In the genomic region with DNA sequence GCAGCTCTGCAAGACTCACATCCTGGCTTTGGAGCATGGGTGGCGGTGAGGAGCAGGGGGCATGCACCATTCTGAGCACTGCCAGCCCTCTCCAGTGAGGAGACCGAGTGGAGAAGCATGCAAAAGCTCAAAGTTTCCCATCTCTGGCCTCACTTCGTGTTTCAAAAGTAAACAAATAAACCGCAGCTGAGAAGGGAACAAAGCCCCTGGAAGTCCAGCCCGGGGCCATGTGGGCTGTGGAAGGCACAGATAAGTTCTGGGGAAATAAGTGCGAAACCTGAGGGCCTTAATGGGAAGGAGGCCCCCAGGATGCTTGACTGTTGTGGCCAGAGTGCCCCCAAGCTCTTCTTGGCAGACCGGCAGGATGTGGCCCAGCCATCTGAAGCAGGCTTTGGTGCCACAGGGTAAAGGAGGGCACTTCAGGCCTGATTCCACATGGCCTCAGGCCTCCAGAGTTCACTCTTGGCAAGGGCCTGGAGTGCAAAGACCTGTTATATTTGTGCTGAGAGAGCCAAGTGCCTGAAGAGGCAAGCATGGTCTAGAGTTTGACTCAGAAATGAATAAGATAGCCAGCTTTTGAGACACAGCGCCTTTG, we compare ENCODE assay signal across 8 cellular contexts. TPM values are rescaled to one million over a fixed set of nuclear protein-coding genes. Genes with fewer than 3 reads are reported as not detected.
DNase-seq lines count a peak whose midpoint lies in the region; ATAC-seq and TF ChIP-seq lines count a peak whose summit lies in the region.
"Had no signal": no experiment of that assay in that cellular context is flagged by ENCODE, and none has a peak within 500 bp of the region (broad histone marks: within the 10 kb centered on the region; RNA-seq: fewer than 3 reads in every experiment).

No MANE protein-coding gene starts in this region.

- no peak overlapping the region for H2AK5ac ChIP-seq in mesendoderm (ENCODE audit: low read length)

- no peaks in the 10 kb centered on the region for H3K79me2 ChIP-seq in mesendoderm (ENCODE audit: control insufficient read depth, insufficient read depth, low read length)

- peak overlapping the region; percentile 42 for H3K27ac Mint-ChIP-seq in endothelial cell (ENCODE audit: unreplicated experiment)

- H3K4me2 ChIP-seq in mesendoderm (ENCODE audit: low read length) = no peak overlapping the region

- TF ChIP-seq POLR2A in upper lobe of left lung (IDR thresholded peaks at IDR 0.05) (no peak), erythroblast (IDR thresholded peaks at IDR 0.05; ENCODE audit: low read length) (no peak)

- no peak overlapping the region for H3K4me3 ChIP-seq in mesendoderm (ENCODE audit: low read length)
- peak overlapping the region in 3 of 4 donors; percentile 23 to 44 (median 38) for H3K4me3 ChIP-seq in upper lobe of left lung

- H3K36me3 ChIP-seq in mesendoderm (ENCODE audit: control insufficient read depth, insufficient read depth, low read length) (no peaks in the 10 kb centered on the region), upper lobe of left lung (no peaks in the 10 kb centered on the region)
- H3K36me3 ChIP-seq: adrenal gland had no signal

- no peak overlapping the region for H3K18ac ChIP-seq in mesendoderm (ENCODE audit: low read length)

- no peaks in the 10 kb centered on the region for H3K9me3 ChIP-seq in upper lobe of left lung
- H3K9me3 ChIP-seq: adrenal gland had no signal

- H3K56ac ChIP-seq in mesendoderm (ENCODE audit: low read length) = peak overlapping the region; percentile 38

- TF ChIP-seq CTCF in endothelial cell (IDR thresholded peaks at IDR 0.05; ENCODE audit: unreplicated experiment) (no peak), upper lobe of left lung (IDR thresholded peaks at IDR 0.05) (no peak)

- no peak overlapping the region for H3K9ac ChIP-seq in mesendoderm (ENCODE audit: low read length)

- H2BK120ac ChIP-seq in mesendoderm (ENCODE audit: low read depth, low read length) = no peak overlapping the region

- H4K8ac ChIP-seq in mesendoderm (ENCODE audit: low read depth, low read length) = no peak overlapping the region

- H4K5ac ChIP-seq in mesendoderm (ENCODE audit: low read length) = no peak overlapping the region

- no peaks in the 10 kb centered on the region for H3K9me3 Mint-ChIP-seq in endothelial cell (ENCODE audit: unreplicated experiment)

- H3K27me3 ChIP-seq in mesendoderm (ENCODE audit: insufficient read depth, low read length, poor library complexity) (peaks cover 5% of the 10 kb centered on the region), upper lobe of left lung (peaks cover 0 to 17% (median 7%) of the 10 kb centered on the region in 4 donors)

- no peak overlapping the region for H2BK15ac ChIP-seq in mesendoderm (replicated peaks; ENCODE audit: low read depth)

- H3K4me3 Mint-ChIP-seq in endothelial cell (ENCODE audit: unreplicated experiment) = no peak overlapping the region

- DNase-seq in RPMI7951 (ENCODE audit: low read depth) (peak; percentile 95), endothelial cell (ENCODE audit: low spot score) (no peak), mesendoderm (peak; percentile 25), upper lobe of left lung (peak in 1 of 2 donors; percentile 65), erythroblast (lab: John Stamatoyannopoulos, UW) (no peak), SIG-M5 treated with dmso at 0.1 percent for 504 hours (lab: John Stamatoyannopoulos, UW; ENCODE audit: unreplicated experiment) (no peak), NCI-H128 (lab: John Stamatoyannopoulos, UW; ENCODE audit: unreplicated experiment) (no peak)

- peaks cover 17% of the 10 kb centered on the region for H3K27me3 Mint-ChIP-seq in endothelial cell (ENCODE audit: unreplicated experiment)

- H3K4me1 ChIP-seq in mesendoderm (ENCODE audit: control insufficient read depth, low read depth, low read length) = no peaks in the 10 kb centered on the region
- peaks cover 9 to 26% (median 21%) of the 10 kb centered on the region in 4 donors for H3K4me1 ChIP-seq in upper lobe of left lung

- H3K23ac ChIP-seq in mesendoderm (ENCODE audit: low read length) = no peak overlapping the region

- H3K27ac ChIP-seq in mesendoderm (ENCODE audit: low read depth, low read length) (no peak overlapping the region), upper lobe of left lung (no peak overlapping the region)

- no peak overlapping the region for H2BK5ac ChIP-seq in mesendoderm (ENCODE audit: low read length)

- no peaks in the 10 kb centered on the region for H3K79me1 ChIP-seq in mesendoderm (ENCODE audit: low read length)

- peak in 1 of 2 donors; percentile 50 for ATAC-seq in upper lobe of left lung (ENCODE audit: low FRiP score in 2 of 2)

- WGBS in mesendoderm (ENCODE audit: extremely low coverage, insufficient coverage, low lambda C conversion rate) = no CpG with 5 or more reads among the region's 8 CpGs
- 40 to 58% methylated on average over 8 of the region's 8 CpGs for WGBS in upper lobe of left lung, 2 donors

- no peak for TF ChIP-seq EP300 in upper lobe of left lung (IDR thresholded peaks at IDR 0.05)

- H3K4me1 Mint-ChIP-seq in endothelial cell (ENCODE audit: unreplicated experiment) = peaks cover 19% of the 10 kb centered on the region

- no peak overlapping the region for H3K4ac ChIP-seq in mesendoderm (ENCODE audit: low read depth, low read length)

- peaks cover 4% of the 10 kb centered on the region for H3K36me3 Mint-ChIP-seq in endothelial cell (ENCODE audit: low read depth, unreplicated experiment)

RNA-seq across cellular contexts. Expression of a gene that starts 1.2 kb away (rescaled TPM):
- total RNA-seq in RPMI7951 (2014; rRNA removed; shearing (Covaris generic)) = 18.0 and 21.0 TPM in 2 replicates
- total RNA-seq in endothelial cell (ENCODE audit: unreplicated experiment) = 0.77 TPM
- polyA plus RNA-seq in mesendoderm (2013, experiment 1 of 2) = 0.27 TPM
- polyA plus RNA-seq in mesendoderm (2013, experiment 2 of 2) = 0.41 TPM
- 10 to 100 TPM in 1 of 6 donors, 1 to 10 TPM in 4, not detected in 1; 1.4 to 12.1 (median 5.1) TPM for total RNA-seq in upper lobe of left lung

RNA-seq across cellular contexts. Expression of a gene that starts 25.2 kb away (rescaled TPM):
- total RNA-seq in RPMI7951 (2014; rRNA removed; shearing (Covaris generic)) = not detected in 2 replicates
- total RNA-seq in endothelial cell (ENCODE audit: unreplicated experiment) (not detected), upper lobe of left lung (1 to 10 TPM in 1 of 6 donors, under 1 TPM in 1, not detected in 4; 0.64 to 8.3 TPM)
- 0.03 TPM for polyA plus RNA-seq in mesendoderm (2013, experiment 1 of 2)
- not detected for polyA plus RNA-seq in mesendoderm (2013, experiment 2 of 2)

Comparison
In these comparisons a context has a peak if more than half of its experiments do, and no peak if none do; other contexts are left out.
1. DNase-seq: peak in RPMI7951 (single experiment) and mesendoderm (single experiment); none in endothelial cell (single experiment), erythroblast (0 of 2), SIG-M5 treated with dmso at 0.1 percent for 504 hours (single experiment) and NCI-H128 (single experiment).